ENCODE assay signal across 9 cellular contexts in the genomic region with DNA sequence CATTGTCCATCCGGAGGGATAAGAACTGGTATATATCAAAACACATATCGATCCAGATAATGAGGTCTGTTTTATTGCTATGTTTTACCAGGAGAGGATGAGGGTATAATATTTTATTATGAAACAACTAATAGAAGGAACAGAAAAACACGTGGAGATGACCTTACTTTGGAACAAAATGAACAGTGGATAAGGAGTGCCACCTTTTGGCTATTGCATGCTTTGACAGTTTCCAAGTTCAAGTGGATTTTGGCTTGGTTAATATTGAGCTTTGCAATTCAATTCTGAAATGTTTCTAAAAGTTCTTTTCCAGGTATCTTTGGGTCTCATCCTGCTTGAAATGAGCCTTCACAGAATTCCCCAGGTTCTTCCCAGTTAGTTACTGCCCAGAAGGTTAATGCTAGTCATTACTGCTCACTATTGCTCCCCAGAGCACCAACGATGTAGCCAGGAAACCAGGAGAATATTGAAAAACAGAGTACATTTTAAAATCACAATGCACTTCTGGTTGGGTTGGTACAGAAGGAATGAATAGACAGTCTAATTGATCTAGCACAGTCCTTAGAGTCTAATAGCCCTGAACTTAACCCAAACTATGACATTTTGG. TPM values are rescaled to one million over a fixed set of nuclear protein-coding genes. Genes with fewer than 3 reads are reported as not detected.
DNase-seq lines count a peak whose midpoint lies in the region; ATAC-seq and TF ChIP-seq lines count a peak whose summit lies in the region.
"Had no signal": no experiment of that assay in that cellular context is flagged by ENCODE, and none has a peak within 500 bp of the region (broad histone marks: within the 10 kb centered on the region; RNA-seq: fewer than 3 reads in every experiment).

No MANE protein-coding gene starts in this region.

- no peaks in the 10 kb centered on the region for H3K27me3 Mint-ChIP-seq in neural progenitor cell (ENCODE audit: insufficient read depth, low read depth)
- H3K27me3 Mint-ChIP-seq in stimulated activated memory B cell treated with anti-CD40 and anti-IgM and Interleukin-4, amounts not matched to agents 10 μg/mL and 1 μg/mL and 100 μg/mL, for 72 hours = peaks cover 8% of the 10 kb centered on the region
- H3K27me3 Mint-ChIP-seq in activated T-helper 1 cell treated with anti-CD3 and anti-CD28 coated beads, Interleukin-12 subunit alpha, Interleukin-12 subunit beta, Interleukin-2, Interleukin-4 antibody, amounts not matched to agents 30 ng/mL and 10 ng/mL and 1 ng/mL, durations not matched to agents 14 hours and 24 hours and 36 hours (ENCODE audit: insufficient read depth) = peaks cover 2% of the 10 kb centered on the region

- no peaks in the 10 kb centered on the region for H3K9me3 Mint-ChIP-seq in neural progenitor cell
- no peaks in the 10 kb centered on the region for H3K9me3 Mint-ChIP-seq in stimulated activated memory B cell treated with anti-CD40 and anti-IgM and Interleukin-4, amounts not matched to agents 10 μg/mL and 1 μg/mL and 100 μg/mL, for 72 hours
- no peaks in the 10 kb centered on the region for H3K9me3 Mint-ChIP-seq in activated T-helper 1 cell treated with anti-CD3 and anti-CD28 coated beads, Interleukin-12 subunit alpha, Interleukin-12 subunit beta, Interleukin-2, Interleukin-4 antibody, amounts not matched to agents 30 ng/mL and 10 ng/mL and 1 ng/mL, durations not matched to agents 14 hours and 24 hours and 36 hours

- intact Hi-C loops in activated T-helper 1 cell treated with anti-CD3 and anti-CD28 coated beads, Interleukin-12 subunit alpha, Interleukin-12 subunit beta, Interleukin-2, Interleukin-4 antibody, amounts not matched to agents 30 ng/mL and 10 ng/mL and 1 ng/mL, durations not matched to agents 14 hours and 24 hours and 36 hours (cut with micrococcal nuclease) = no loop called here

- no peak overlapping the region for H3K27ac Mint-ChIP-seq in neural progenitor cell
- H3K27ac Mint-ChIP-seq in stimulated activated memory B cell treated with anti-CD40 and anti-IgM and Interleukin-4, amounts not matched to agents 10 μg/mL and 1 μg/mL and 100 μg/mL, for 72 hours = no peak overlapping the region
- no peak overlapping the region for H3K27ac Mint-ChIP-seq in activated T-helper 1 cell treated with anti-CD3 and anti-CD28 coated beads, Interleukin-12 subunit alpha, Interleukin-12 subunit beta, Interleukin-2, Interleukin-4 antibody, amounts not matched to agents 30 ng/mL and 10 ng/mL and 1 ng/mL, durations not matched to agents 14 hours and 24 hours and 36 hours

- no peak overlapping the region for H3K4me3 Mint-ChIP-seq in neural progenitor cell
- H3K4me3 Mint-ChIP-seq in stimulated activated memory B cell treated with anti-CD40 and anti-IgM and Interleukin-4, amounts not matched to agents 10 μg/mL and 1 μg/mL and 100 μg/mL, for 72 hours = no peak overlapping the region
- no peak overlapping the region for H3K4me3 Mint-ChIP-seq in activated T-helper 1 cell treated with anti-CD3 and anti-CD28 coated beads, Interleukin-12 subunit alpha, Interleukin-12 subunit beta, Interleukin-2, Interleukin-4 antibody, amounts not matched to agents 30 ng/mL and 10 ng/mL and 1 ng/mL, durations not matched to agents 14 hours and 24 hours and 36 hours

- no peaks in the 10 kb centered on the region for H3K36me3 Mint-ChIP-seq in neural progenitor cell
- no peaks in the 10 kb centered on the region for H3K36me3 Mint-ChIP-seq in stimulated activated memory B cell treated with anti-CD40 and anti-IgM and Interleukin-4, amounts not matched to agents 10 μg/mL and 1 μg/mL and 100 μg/mL, for 72 hours
- H3K36me3 Mint-ChIP-seq in activated T-helper 1 cell treated with anti-CD3 and anti-CD28 coated beads, Interleukin-12 subunit alpha, Interleukin-12 subunit beta, Interleukin-2, Interleukin-4 antibody, amounts not matched to agents 30 ng/mL and 10 ng/mL and 1 ng/mL, durations not matched to agents 14 hours and 24 hours and 36 hours (ENCODE audit: low read depth) = no peaks in the 10 kb centered on the region

- H3K27me3 ChIP-seq in neural progenitor cell = no peaks in the 10 kb centered on the region

- H3K4me3 ChIP-seq in GM12875 (ENCODE audit: low read depth, low read length) (no peak overlapping the region), neural progenitor cell (no peak overlapping the region)

- no peaks in the 10 kb centered on the region for H3K36me3 ChIP-seq in neural progenitor cell

- H3K4me1 ChIP-seq in neural progenitor cell = peaks cover 8% of the 10 kb centered on the region

- no peaks in the 10 kb centered on the region for H3F3A ChIP-seq in neural progenitor cell (ENCODE audit: low read depth)

- peak; percentile 51; the same call in 1 of the 2 replicates for TF ChIP-seq CTCF in GM12875 (IDR thresholded peaks at IDR 0.05; ENCODE audit: borderline replicate concordance, insufficient read depth, low read depth, low read length)
- TF ChIP-seq CTCF in neural progenitor cell (IDR thresholded peaks at IDR 0.05) = peak; percentile 44

- ATAC-seq in HG02870 (IDR thresholded peaks at IDR 0.05; ENCODE audit: unreplicated experiment) = peak; percentile 65
- no peak for ATAC-seq in stimulated activated memory B cell treated with anti-CD40 and anti-IgM and Interleukin-4, amounts not matched to agents 10 μg/mL and 1 μg/mL and 100 μg/mL, for 72 hours
- no peak for ATAC-seq in GM21423 (IDR thresholded peaks at IDR 0.05; ENCODE audit: unreplicated experiment)

- H3K9ac ChIP-seq in neural progenitor cell = no peak overlapping the region

- no peak overlapping the region for H3K27ac ChIP-seq in neural progenitor cell

- peaks cover 14% of the 10 kb centered on the region for H3K4me1 Mint-ChIP-seq in neural progenitor cell
- H3K4me1 Mint-ChIP-seq in stimulated activated memory B cell treated with anti-CD40 and anti-IgM and Interleukin-4, amounts not matched to agents 10 μg/mL and 1 μg/mL and 100 μg/mL, for 72 hours = no peaks in the 10 kb centered on the region
- H3K4me1 Mint-ChIP-seq in activated T-helper 1 cell treated with anti-CD3 and anti-CD28 coated beads, Interleukin-12 subunit alpha, Interleukin-12 subunit beta, Interleukin-2, Interleukin-4 antibody, amounts not matched to agents 30 ng/mL and 10 ng/mL and 1 ng/mL, durations not matched to agents 14 hours and 24 hours and 36 hours (ENCODE audit: low read depth) = no peaks in the 10 kb centered on the region

- no peak overlapping the region for H3K4me2 ChIP-seq in neural progenitor cell

- H2AFZ ChIP-seq in neural progenitor cell (replicated peaks) = no peak overlapping the region

- H4K20me1 ChIP-seq in neural progenitor cell (ENCODE audit: low read depth) = no peaks in the 10 kb centered on the region

- H3K9me3 ChIP-seq in neural progenitor cell (ENCODE audit: low read depth) = no peaks in the 10 kb centered on the region

- no peaks in the 10 kb centered on the region for H3K79me2 ChIP-seq in neural progenitor cell (ENCODE audit: low read depth)

- peak; percentile 79 for DNase-seq in NCI-H460 (ENCODE audit: extremely low read depth, low read depth)
- DNase-seq in dermis blood vessel endothelial cell = peak; percentile 49
- peak; percentile 3 for DNase-seq in neural progenitor cell (ENCODE audit: low spot score)
- DNase-seq in activated T-helper 1 cell treated with anti-CD3 and anti-CD28 coated beads, Interleukin-12 subunit alpha, Interleukin-12 subunit beta, Interleukin-2, Interleukin-4 antibody, amounts not matched to agents 30 ng/mL and 10 ng/mL and 1 ng/mL, durations not matched to agents 14 hours and 24 hours and 36 hours (ENCODE audit: low spot score) = no peak

RNA-seq across cellular contexts. Expression of gene ZC3H11B, which starts 45.5 kb away (rescaled TPM):
- total RNA-seq in NCI-H460 (2014; rRNA removed; shearing (Covaris generic)) = not detected in 2 replicates
- polyA plus RNA-seq in NCI-H460 (2014; cell fraction: nucleus; rRNA removed) = 0.07 TPM in 1 of 2 replicates, not detected in the other
- 0.14 and 0.17 TPM in 2 replicates for total RNA-seq in dermis blood vessel endothelial cell
- total RNA-seq in neural progenitor cell (ENCODE audit: low replicate concordance) = not detected in 2 replicates
- total RNA-seq in activated T-helper 1 cell treated with anti-CD3 and anti-CD28 coated beads, Interleukin-12 subunit alpha, Interleukin-12 subunit beta, Interleukin-2, Interleukin-4 antibody, amounts not matched to agents 30 ng/mL and 10 ng/mL and 1 ng/mL, durations not matched to agents 14 hours and 24 hours and 36 hours = not detected in 2 replicates
- total RNA-seq: T-helper 2 cell treated with Interferon-gamma antibody and Interleukin-4, amounts not matched to agents 100 ng/mL and 5 ng/mL, for 36 hours had no signal
